Comparison of ENCODE assay signal across 4 cellular contexts in genomic region chr12:6490673-6491072, GRCh38. TPM values are rescaled to one million over a fixed set of nuclear protein-coding genes. Genes with fewer than 3 reads are reported as not detected.
A peak's percentile ranks its signal among the peaks of the same experiment; 100 is the strongest.
DNase-seq lines count a peak whose midpoint lies in the region; ATAC-seq, FAIRE-seq and TF ChIP-seq lines count a peak whose summit lies in the region.
"Not testable (repeated sequence)": the region's sequence is repeated elsewhere in the genome, so short reads cannot be mapped to it uniquely, and the experiment has no call there.

No MANE protein-coding gene starts in this region.

- peaks cover 28% of the 10 kb centered on the region for H3K4me1 Mint-ChIP-seq in neural crest cell
- not testable (repeated sequence) for H3K4me1 Mint-ChIP-seq in type B pancreatic cell (ENCODE audit: unreplicated experiment)

- not testable (repeated sequence) for H3K9me3 Mint-ChIP-seq in neural crest cell, type B pancreatic cell

- not testable (repeated sequence) for H3K27ac ChIP-seq in HEK293 (ENCODE audit: extremely low read depth, low read depth, low read length); HepG2 (ENCODE audit: extremely low read length, insufficient read depth, low read length)

- not testable (repeated sequence) for H4K20me1 ChIP-seq in HepG2 (ENCODE audit: insufficient read depth, low read length)

- intact Hi-C loops in HepG2 (cut with micrococcal nuclease; ENCODE audit: unreplicated experiment), result not testable (repeated sequence)

- H3K4me1 ChIP-seq in HEK293 (ENCODE audit: control insufficient read depth, insufficient read depth, low read length), result not testable (repeated sequence)
- H3K4me1 ChIP-seq in HepG2 (ENCODE audit: insufficient read depth, low read length), result peaks cover 21% of the 10 kb centered on the region

- H3K36me3 Mint-ChIP-seq in neural crest cell (ENCODE audit: low read depth), result not testable (repeated sequence)
- H3K36me3 Mint-ChIP-seq in type B pancreatic cell, result peaks cover 23% of the 10 kb centered on the region

- BruUV-seq in HepG2 (replicated peaks; lab: Mats Ljungman, UMichigan), result not testable (repeated sequence)

- not testable (repeated sequence) for H2AFZ ChIP-seq in HepG2 (ENCODE audit: low read length)

- CTCF ChIA-PET in HEK293 (lab: Yijun Ruan, JAX), result interaction anchor here (1.2 kb wide), 1 partner anchor 25 kb away, joined by 3 read pairs; no protein-coding TSS in a partner anchor
- CTCF ChIA-PET in HepG2 (lab: Yijun Ruan, JAX; ENCODE audit: low intra/inter-chr PET ratio, low total read pairs), result not testable (repeated sequence)

- TF ChIP-seq POLR2A in HepG2 (IDR thresholded peaks at IDR 0.05; ENCODE audit: insufficient read depth in 1 of 2, low read depth in 2 of 2, low read length in 2 of 2), result not testable (repeated sequence)

- H3K9me3 ChIP-seq in HEK293 (ENCODE audit: control insufficient read depth, insufficient read depth, low read depth, low read length); HepG2 (ENCODE audit: low read length): not testable (repeated sequence)

- TF ChIP-seq CTCF in HEK293 (tag by site-specific recombination; IDR thresholded peaks at IDR 0.05); HepG2 (CRISPR knock-in tag; IDR thresholded peaks at IDR 0.05); neural crest cell (conservative IDR thresholded peaks at IDR 0.05); type B pancreatic cell (conservative IDR thresholded peaks at IDR 0.05): not testable (repeated sequence)

- not testable (repeated sequence) for H3K4me2 ChIP-seq in HepG2 (ENCODE audit: low read depth, low read length)

- not testable (repeated sequence) for H3K4me3 ChIP-seq in HEK293 (ENCODE audit: low read depth, low read length); HepG2 (replicated peaks in 1 of 3; ENCODE audit: insufficient read depth in 1 of 3, low read depth in 2 of 3, low read length in 3 of 3)

- peaks cover 29% of the 10 kb centered on the region for H3K79me2 ChIP-seq in HepG2 (ENCODE audit: insufficient read depth, low read length)

- not testable (repeated sequence) for TF ChIP-seq EP300 in HepG2 (IDR thresholded peaks at IDR 0.05; ENCODE audit: low read depth in 2 of 2, low read length in 2 of 2); HepG2 (CRISPR knock-in tag; IDR thresholded peaks at IDR 0.05; ENCODE audit: borderline replicate concordance)

- not testable (repeated sequence) for FAIRE-seq in HepG2 (lab: Jason Lieb, UNC)

- not testable (repeated sequence) for TF ChIP-seq RAD21 in HepG2 (CRISPR knock-in tag; IDR thresholded peaks at IDR 0.05)

- H3K4me3 Mint-ChIP-seq in neural crest cell, result peak overlapping the region; percentile 68
- not testable (repeated sequence) for H3K4me3 Mint-ChIP-seq in type B pancreatic cell

- H3K9ac ChIP-seq in HepG2 (ENCODE audit: insufficient read depth, low read depth, low read length), result not testable (repeated sequence)

- 96% methylated on average over 1 of the region's 1 CpG for WGBS in HepG2 (ENCODE audit: low lambda C conversion rate)

- not testable (repeated sequence) for H3K27ac Mint-ChIP-seq in neural crest cell (ENCODE audit: unreplicated experiment)
- H3K27ac Mint-ChIP-seq in type B pancreatic cell, result peak overlapping the region; percentile 3

- ATAC-seq in HepG2, result not testable (repeated sequence)

- H3K27me3 ChIP-seq in HepG2 (ENCODE audit: control insufficient read depth in 1 of 2, insufficient read depth in 2 of 2, low read length in 2 of 2), result not testable (repeated sequence)

- H3K27me3 Mint-ChIP-seq in neural crest cell (ENCODE audit: low read depth); type B pancreatic cell: not testable (repeated sequence)

- in situ Hi-C loops in HepG2 (cut with HindIII; ENCODE audit: extremely low pct_ligation_motif_present, low pct_unique_long_range_greater_than_20kb), result not testable (repeated sequence)

- H3K36me3 ChIP-seq in HEK293 (ENCODE audit: control insufficient read depth in 2 of 2, insufficient read depth in 1 of 2, low read length in 2 of 2) (peaks cover 13 to 25% of the 10 kb centered on the region in 2 experiments), HepG2 (replicated peaks in 1 of 2; ENCODE audit: control insufficient read depth in 1 of 2, insufficient read depth in 2 of 2, low read length in 2 of 2) (peaks cover 0 to 14% of the 10 kb centered on the region in 2 experiments; a peak in 2 of 5 replicates)

- not testable (repeated sequence) for DNase-seq in HepG2 (ENCODE audit: low spot score); neural crest cell (ENCODE audit: low read depth, low spot score); type B pancreatic cell (ENCODE audit: extremely low spot score, unreplicated experiment)

- POLR2A ChIA-PET in HEK293 (lab: Yijun Ruan, JAX), result interaction anchor here (0.7 to 2.4 kb wide), 3 partner anchors 20 to 44 kb away, joined by 3 to 16 read pairs (median 5); partner anchors contain the start of genes GAPDH and VAMP1
- POLR2A ChIA-PET in HepG2 (lab: Yijun Ruan, JAX), result interaction anchor here (1.4 to 1.8 kb wide), 2 partner anchors 43 to 107 kb away, joined by 4 read pairs; partner anchors contain the start of genes GAPDH and LTBR

RNA-seq across cellular contexts. Expression of gene MRPL51, which starts 2.4 kb away (rescaled TPM):
- total RNA-seq in HepG2 (2016; rRNA removed; fragmentation: Illumina TruSeq; extraction: Trizol) (278 and 343 TPM in 2 replicates), neural crest cell (262 and 272 TPM in 2 replicates), type B pancreatic cell (ENCODE audit: low replicate concordance) (213 and 396 TPM in 2 replicates)
- total RNA-seq in HepG2 (2016; cell fraction: cytosol; rRNA removed; fragmentation: Illumina TruSeq; extraction: Trizol; ENCODE audit: low read depth), result 189 and 218 TPM in 2 replicates
- 286 and 361 TPM in 2 replicates for total RNA-seq in HepG2 (2016; cell fraction: insoluble cytoplasmic fraction; rRNA removed; fragmentation: Illumina TruSeq; extraction: Trizol)
- total RNA-seq in HepG2 (2016; cell fraction: membrane; rRNA removed; fragmentation: Illumina TruSeq; extraction: Trizol), result 199 and 207 TPM in 2 replicates
- total RNA-seq in HepG2 (2016; cell fraction: nucleus; rRNA removed; fragmentation: Illumina TruSeq; extraction: Trizol), result 80.6 and 104 TPM in 2 replicates
- polyA plus RNA-seq in HepG2 (2011; rRNA removed), result 52.5 and 64.8 TPM in 2 replicates
- 82.5 and 89.0 TPM in 2 replicates for polyA plus RNA-seq in HepG2 (2011; cell fraction: cytosol; rRNA removed)
- polyA plus RNA-seq in HepG2 (2011; cell fraction: nucleus; rRNA removed), result 20.2 and 20.8 TPM in 2 replicates
- 128 and 181 TPM in 2 replicates for polyA plus RNA-seq in HepG2 (2012)
- polyA plus RNA-seq in HepG2 (2016; cell fraction: cytosol; fragmentation: Illumina TruSeq; extraction: Trizol; ENCODE audit: low read depth), result 188 and 220 TPM in 2 replicates
- polyA plus RNA-seq in HepG2 (2016; cell fraction: insoluble cytoplasmic fraction; fragmentation: Illumina TruSeq; extraction: Trizol; ENCODE audit: low read depth), result 342 and 349 TPM in 2 replicates
- polyA plus RNA-seq in HepG2 (2016; cell fraction: membrane; fragmentation: Illumina TruSeq; extraction: Trizol; ENCODE audit: low read depth), result 177 and 178 TPM in 2 replicates
- 114 and 136 TPM in 2 replicates for polyA plus RNA-seq in HepG2 (2016; cell fraction: nucleus; fragmentation: Illumina TruSeq; extraction: Trizol; ENCODE audit: insufficient read depth, low read depth)
- 25.3 and 67.0 TPM in 2 replicates for polyA minus RNA-seq in HepG2 (2011; rRNA and poly(A)+ RNA removed; ENCODE audit: low replicate concordance)
- polyA minus RNA-seq in HepG2 (2011; cell fraction: cytosol; rRNA and poly(A)+ RNA removed), result 12.4 and 18.6 TPM in 2 replicates
- 10.1 and 13.3 TPM in 2 replicates for polyA minus RNA-seq in HepG2 (2011; cell fraction: nucleus; rRNA and poly(A)+ RNA removed)

RNA-seq across cellular contexts. Expression of gene NCAPD2, which starts 3.2 kb away (rescaled TPM):
- total RNA-seq in HepG2 (2016; rRNA removed; fragmentation: Illumina TruSeq; extraction: Trizol), result 65.6 and 100 TPM in 2 replicates
- total RNA-seq in HepG2 (2016; cell fraction: cytosol; rRNA removed; fragmentation: Illumina TruSeq; extraction: Trizol; ENCODE audit: low read depth), result 7.2 and 7.6 TPM in 2 replicates
- 68.5 and 86.5 TPM in 2 replicates for total RNA-seq in HepG2 (2016; cell fraction: insoluble cytoplasmic fraction; rRNA removed; fragmentation: Illumina TruSeq; extraction: Trizol)
- total RNA-seq in HepG2 (2016; cell fraction: membrane; rRNA removed; fragmentation: Illumina TruSeq; extraction: Trizol), result 25.1 and 25.2 TPM in 2 replicates
- total RNA-seq in HepG2 (2016; cell fraction: nucleus; rRNA removed; fragmentation: Illumina TruSeq; extraction: Trizol), result 57.8 and 60.8 TPM in 2 replicates
- 42.8 and 51.1 TPM in 2 replicates for polyA plus RNA-seq in HepG2 (2011; rRNA removed)
- polyA plus RNA-seq in HepG2 (2011; cell fraction: cytosol; rRNA removed), result 32.2 and 41.0 TPM in 2 replicates
- polyA plus RNA-seq in HepG2 (2011; cell fraction: nucleus; rRNA removed), result 46.7 and 50.4 TPM in 2 replicates
- polyA plus RNA-seq in HepG2 (2012), result 31.0 and 53.6 TPM in 2 replicates
- polyA plus RNA-seq in HepG2 (2016; cell fraction: cytosol; fragmentation: Illumina TruSeq; extraction: Trizol; ENCODE audit: low read depth), result 3.4 and 4.5 TPM in 2 replicates
- polyA plus RNA-seq in HepG2 (2016; cell fraction: insoluble cytoplasmic fraction; fragmentation: Illumina TruSeq; extraction: Trizol; ENCODE audit: low read depth), result 56.7 and 71.7 TPM in 2 replicates
- 12.3 and 13.7 TPM in 2 replicates for polyA plus RNA-seq in HepG2 (2016; cell fraction: membrane; fragmentation: Illumina TruSeq; extraction: Trizol; ENCODE audit: low read depth)
- 73.7 and 78.3 TPM in 2 replicates for polyA plus RNA-seq in HepG2 (2016; cell fraction: nucleus; fragmentation: Illumina TruSeq; extraction: Trizol; ENCODE audit: insufficient read depth, low read depth)
- 92.8 and 252 TPM in 2 replicates for polyA minus RNA-seq in HepG2 (2011; rRNA and poly(A)+ RNA removed; ENCODE audit: low replicate concordance)
- polyA minus RNA-seq in HepG2 (2011; cell fraction: cytosol; rRNA and poly(A)+ RNA removed), result 51.6 and 71.6 TPM in 2 replicates
- 62.8 and 68.9 TPM in 2 replicates for polyA minus RNA-seq in HepG2 (2011; cell fraction: nucleus; rRNA and poly(A)+ RNA removed)
- total RNA-seq in neural crest cell, result 133 TPM in 2 replicates
- 96.5 and 109 TPM in 2 replicates for total RNA-seq in type B pancreatic cell (ENCODE audit: low replicate concordance)

RNA-seq across cellular contexts. Expression of gene VAMP1, which starts 20.2 kb away (rescaled TPM):
- 0.45 and 2.5 TPM in 2 replicates for total RNA-seq in HepG2 (2016; rRNA removed; fragmentation: Illumina TruSeq; extraction: Trizol)
- total RNA-seq in HepG2 (2016; cell fraction: cytosol; rRNA removed; fragmentation: Illumina TruSeq; extraction: Trizol; ENCODE audit: low read depth), result 0.81 TPM in 1 of 2 replicates, not detected in the other
- total RNA-seq in HepG2 (2016; cell fraction: insoluble cytoplasmic fraction; rRNA removed; fragmentation: Illumina TruSeq; extraction: Trizol), result 0.97 and 3.1 TPM in 2 replicates
- 0.59 and 0.68 TPM in 2 replicates for total RNA-seq in HepG2 (2016; cell fraction: membrane; rRNA removed; fragmentation: Illumina TruSeq; extraction: Trizol)
- 5.5 and 5.9 TPM in 2 replicates for total RNA-seq in HepG2 (2016; cell fraction: nucleus; rRNA removed; fragmentation: Illumina TruSeq; extraction: Trizol)
- polyA plus RNA-seq in HepG2 (2011; rRNA removed), result 7.4 and 8.0 TPM in 2 replicates
- polyA plus RNA-seq in HepG2 (2011; cell fraction: cytosol; rRNA removed), result 2.5 and 2.8 TPM in 2 replicates
- 25.6 and 29.4 TPM in 2 replicates for polyA plus RNA-seq in HepG2 (2011; cell fraction: nucleus; rRNA removed)
- 3.2 and 3.5 TPM in 2 replicates for polyA plus RNA-seq in HepG2 (2012)
- polyA plus RNA-seq in HepG2 (2016; cell fraction: cytosol; fragmentation: Illumina TruSeq; extraction: Trizol; ENCODE audit: low read depth), result 0.18 and 0.24 TPM in 2 replicates
- polyA plus RNA-seq in HepG2 (2016; cell fraction: insoluble cytoplasmic fraction; fragmentation: Illumina TruSeq; extraction: Trizol; ENCODE audit: low read depth), result 1.4 and 2.2 TPM in 2 replicates
- polyA plus RNA-seq in HepG2 (2016; cell fraction: membrane; fragmentation: Illumina TruSeq; extraction: Trizol; ENCODE audit: low read depth), result 0.49 and 0.91 TPM in 2 replicates
- 12.1 and 15.4 TPM in 2 replicates for polyA plus RNA-seq in HepG2 (2016; cell fraction: nucleus; fragmentation: Illumina TruSeq; extraction: Trizol; ENCODE audit: insufficient read depth, low read depth)
- polyA minus RNA-seq in HepG2 (2011; rRNA and poly(A)+ RNA removed; ENCODE audit: low replicate concordance), result 5.9 and 16.5 TPM in 2 replicates
- 0.99 and 1.8 TPM in 2 replicates for polyA minus RNA-seq in HepG2 (2011; cell fraction: cytosol; rRNA and poly(A)+ RNA removed)
- polyA minus RNA-seq in HepG2 (2011; cell fraction: nucleus; rRNA and poly(A)+ RNA removed), result 9.4 and 13.9 TPM in 2 replicates
- 8.7 and 9.8 TPM in 2 replicates for total RNA-seq in neural crest cell
- total RNA-seq in type B pancreatic cell (ENCODE audit: low replicate concordance), result 10.1 and 12.7 TPM in 2 replicates

RNA-seq across cellular contexts. Expression of gene TAPBPL, which starts 38.8 kb away (rescaled TPM):
- total RNA-seq in HepG2 (2016; rRNA removed; fragmentation: Illumina TruSeq; extraction: Trizol) (3.2 and 10.0 TPM in 2 replicates), neural crest cell (0.73 and 1.2 TPM in 2 replicates), type B pancreatic cell (ENCODE audit: low replicate concordance) (12.4 and 21.1 TPM in 2 replicates)
- total RNA-seq in HepG2 (2016; cell fraction: cytosol; rRNA removed; fragmentation: Illumina TruSeq; extraction: Trizol; ENCODE audit: low read depth), result 1.6 and 1.7 TPM in 2 replicates
- 3.4 and 9.9 TPM in 2 replicates for total RNA-seq in HepG2 (2016; cell fraction: insoluble cytoplasmic fraction; rRNA removed; fragmentation: Illumina TruSeq; extraction: Trizol)
- 1.8 and 2.5 TPM in 2 replicates for total RNA-seq in HepG2 (2016; cell fraction: membrane; rRNA removed; fragmentation: Illumina TruSeq; extraction: Trizol)
- 9.2 and 10.0 TPM in 2 replicates for total RNA-seq in HepG2 (2016; cell fraction: nucleus; rRNA removed; fragmentation: Illumina TruSeq; extraction: Trizol)
- polyA plus RNA-seq in HepG2 (2011; rRNA removed), result 14.0 and 14.5 TPM in 2 replicates
- 10.0 and 15.1 TPM in 2 replicates for polyA plus RNA-seq in HepG2 (2011; cell fraction: cytosol; rRNA removed)
- polyA plus RNA-seq in HepG2 (2011; cell fraction: nucleus; rRNA removed), result 23.3 and 24.2 TPM in 2 replicates
- polyA plus RNA-seq in HepG2 (2012), result 4.2 and 4.3 TPM in 2 replicates
- polyA plus RNA-seq in HepG2 (2016; cell fraction: cytosol; fragmentation: Illumina TruSeq; extraction: Trizol; ENCODE audit: low read depth), result 1.7 TPM in 2 replicates
- polyA plus RNA-seq in HepG2 (2016; cell fraction: insoluble cytoplasmic fraction; fragmentation: Illumina TruSeq; extraction: Trizol; ENCODE audit: low read depth), result 3.3 and 4.4 TPM in 2 replicates
- polyA plus RNA-seq in HepG2 (2016; cell fraction: membrane; fragmentation: Illumina TruSeq; extraction: Trizol; ENCODE audit: low read depth), result 2.9 and 3.9 TPM in 2 replicates
- polyA plus RNA-seq in HepG2 (2016; cell fraction: nucleus; fragmentation: Illumina TruSeq; extraction: Trizol; ENCODE audit: insufficient read depth, low read depth), result 12.3 and 14.0 TPM in 2 replicates
- 0.84 and 17.6 TPM in 2 replicates for polyA minus RNA-seq in HepG2 (2011; rRNA and poly(A)+ RNA removed; ENCODE audit: low replicate concordance)
- 3.3 and 3.5 TPM in 2 replicates for polyA minus RNA-seq in HepG2 (2011; cell fraction: cytosol; rRNA and poly(A)+ RNA removed)
- polyA minus RNA-seq in HepG2 (2011; cell fraction: nucleus; rRNA and poly(A)+ RNA removed), result 14.5 and 16.5 TPM in 2 replicates

RNA-seq across cellular contexts. Expression of gene GAPDH, which starts 43.6 kb away (rescaled TPM):
- total RNA-seq in HepG2 (2016; rRNA removed; fragmentation: Illumina TruSeq; extraction: Trizol), result 3,038 and 4,052 TPM in 2 replicates
- 4,250 and 4,349 TPM in 2 replicates for total RNA-seq in HepG2 (2016; cell fraction: cytosol; rRNA removed; fragmentation: Illumina TruSeq; extraction: Trizol; ENCODE audit: low read depth)
- 3,016 and 4,088 TPM in 2 replicates for total RNA-seq in HepG2 (2016; cell fraction: insoluble cytoplasmic fraction; rRNA removed; fragmentation: Illumina TruSeq; extraction: Trizol)
- 3,384 and 3,615 TPM in 2 replicates for total RNA-seq in HepG2 (2016; cell fraction: membrane; rRNA removed; fragmentation: Illumina TruSeq; extraction: Trizol)
- total RNA-seq in HepG2 (2016; cell fraction: nucleus; rRNA removed; fragmentation: Illumina TruSeq; extraction: Trizol), result 1,080 and 1,144 TPM in 2 replicates
- 12,395 and 12,722 TPM in 2 replicates for polyA plus RNA-seq in HepG2 (2011; rRNA removed)
- polyA plus RNA-seq in HepG2 (2011; cell fraction: cytosol; rRNA removed), result 13,143 and 20,886 TPM in 2 replicates
- 4,563 and 5,385 TPM in 2 replicates for polyA plus RNA-seq in HepG2 (2011; cell fraction: nucleus; rRNA removed)
- 4,491 and 5,608 TPM in 2 replicates for polyA plus RNA-seq in HepG2 (2012)
- polyA plus RNA-seq in HepG2 (2016; cell fraction: cytosol; fragmentation: Illumina TruSeq; extraction: Trizol; ENCODE audit: low read depth), result 5,853 and 5,973 TPM in 2 replicates
- 5,263 and 5,331 TPM in 2 replicates for polyA plus RNA-seq in HepG2 (2016; cell fraction: insoluble cytoplasmic fraction; fragmentation: Illumina TruSeq; extraction: Trizol; ENCODE audit: low read depth)
- polyA plus RNA-seq in HepG2 (2016; cell fraction: membrane; fragmentation: Illumina TruSeq; extraction: Trizol; ENCODE audit: low read depth), result 4,187 and 4,205 TPM in 2 replicates
- 2,003 and 2,068 TPM in 2 replicates for polyA plus RNA-seq in HepG2 (2016; cell fraction: nucleus; fragmentation: Illumina TruSeq; extraction: Trizol; ENCODE audit: insufficient read depth, low read depth)
- polyA minus RNA-seq in HepG2 (2011; rRNA and poly(A)+ RNA removed; ENCODE audit: low replicate concordance), result 14,131 and 14,841 TPM in 2 replicates
- polyA minus RNA-seq in HepG2 (2011; cell fraction: cytosol; rRNA and poly(A)+ RNA removed), result 5,645 and 5,680 TPM in 2 replicates
- polyA minus RNA-seq in HepG2 (2011; cell fraction: nucleus; rRNA and poly(A)+ RNA removed), result 1,044 and 1,523 TPM in 2 replicates
- 3,867 and 3,984 TPM in 2 replicates for total RNA-seq in neural crest cell
- total RNA-seq in type B pancreatic cell (ENCODE audit: low replicate concordance), result 2,317 and 5,618 TPM in 2 replicates
